1 cellular context compared by ENCODE assay signal in the genomic region with DNA sequence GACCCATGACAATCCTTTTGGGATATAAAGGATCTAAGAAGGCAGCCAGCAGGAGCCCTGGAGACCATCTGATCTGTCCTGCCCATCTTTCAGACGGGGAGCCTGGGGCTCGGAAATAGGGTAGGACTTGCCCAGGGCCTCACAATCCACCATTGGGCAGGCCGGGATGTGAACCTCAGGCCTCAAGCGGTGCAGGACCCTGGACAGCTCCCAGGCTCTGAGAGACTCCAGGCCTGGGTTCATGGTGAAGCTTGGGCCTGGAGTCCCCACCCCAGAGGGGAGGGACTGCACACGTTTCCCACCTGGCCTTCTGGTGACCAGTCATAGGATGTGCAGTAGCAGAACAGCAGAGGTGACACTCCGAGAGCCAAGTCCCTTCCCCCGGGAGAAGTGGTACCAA.
TF ChIP-seq lines count a peak whose summit lies in the region.

No MANE protein-coding gene starts in this region.

TF ChIP-seq in WTC11, 78 proteins besides CTCF, POLR2A, EP300 and RAD21 (continued from another document and continues in another):
- TF ChIP-seq, protein P1, sequence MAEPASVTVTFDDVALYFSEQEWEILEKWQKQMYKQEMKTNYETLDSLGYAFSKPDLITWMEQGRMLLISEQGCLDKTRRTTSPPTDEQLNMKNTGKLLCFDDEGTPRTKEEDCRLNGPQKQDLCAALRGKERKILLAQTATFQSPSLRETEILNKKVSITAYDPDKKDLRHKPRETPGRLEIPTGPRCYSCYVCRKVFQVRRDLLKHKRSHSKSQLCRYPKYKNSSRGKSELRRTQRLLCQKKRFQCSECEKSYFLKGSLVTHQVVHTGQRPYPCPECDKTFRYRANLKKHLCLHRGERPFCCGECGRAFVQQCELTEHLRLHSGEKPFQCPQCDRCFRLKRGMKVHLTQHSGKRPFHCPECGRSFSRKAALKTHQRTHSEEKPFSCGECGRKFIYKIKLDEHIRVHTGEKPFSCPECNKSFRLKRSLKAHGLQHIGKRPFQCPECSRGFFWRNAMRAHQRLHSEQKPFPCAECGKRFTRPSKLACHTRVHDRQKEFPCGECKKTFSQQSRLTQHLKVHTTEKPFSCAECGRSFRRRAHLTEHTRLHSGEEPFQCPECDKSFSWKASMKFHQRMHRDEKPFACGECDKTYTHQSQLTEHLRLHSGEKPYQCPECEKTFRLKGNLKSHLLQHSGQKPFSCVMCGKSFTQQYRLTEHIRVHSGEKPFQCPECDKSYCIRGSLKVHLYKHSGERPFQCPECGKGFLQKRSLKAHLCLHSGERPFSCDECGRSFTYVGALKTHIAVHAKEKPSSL (CRISPR knock-in tag; conservative IDR thresholded peaks at IDR 0.05), result no peak
- TF ChIP-seq ETV6 (CRISPR knock-in tag; IDR thresholded peaks at IDR 0.05) (peak; percentile 71; the same call in 1 of the 2 replicates), RORB (CRISPR knock-in tag; IDR thresholded peaks at IDR 0.05) (no peak), IRF2 (CRISPR knock-in tag; IDR thresholded peaks at IDR 0.05; ENCODE audit: borderline replicate concordance, low read depth) (no peak), SOX15 (CRISPR knock-in tag; IDR thresholded peaks at IDR 0.05) (no peak), ZNF423 (CRISPR knock-in tag; IDR thresholded peaks at IDR 0.05) (no peak), PRRX2 (CRISPR knock-in tag; IDR thresholded peaks at IDR 0.05) (no peak), ZNF671 (CRISPR knock-in tag; IDR thresholded peaks at IDR 0.05) (no peak), HMGA2 (CRISPR knock-in tag; IDR thresholded peaks at IDR 0.05) (no peak), SMAD3 (CRISPR knock-in tag; IDR thresholded peaks at IDR 0.05; ENCODE audit: borderline replicate concordance) (peak; percentile 81; the same call in 1 of the 2 replicates), FOXK1 (CRISPR knock-in tag; IDR thresholded peaks at IDR 0.05) (peak; percentile 38; the same call in 1 of the 2 replicates), TP53 (CRISPR knock-in tag; IDR thresholded peaks at IDR 0.05) (peak; percentile 83; the same call in 1 of the 2 replicates), JUN (CRISPR knock-in tag; IDR thresholded peaks at IDR 0.05) (peak; percentile 57; the same call in 1 of the 2 replicates), NFYB (CRISPR knock-in tag; conservative IDR thresholded peaks at IDR 0.05; ENCODE audit: low read depth) (no peak), ZBTB21 (CRISPR knock-in tag; IDR thresholded peaks at IDR 0.05; ENCODE audit: borderline replicate concordance) (0 out of 2 replicates have a peak, but pooled peaks have one; percentile 40), NR2C2 (CRISPR knock-in tag; IDR thresholded peaks at IDR 0.05) (0 out of 2 replicates have a peak, but pooled peaks have one; percentile 39), ELF4 (CRISPR knock-in tag; IDR thresholded peaks at IDR 0.05; ENCODE audit: low read depth) (no peak), MXD4 (CRISPR knock-in tag; IDR thresholded peaks at IDR 0.05; ENCODE audit: borderline replicate concordance) (no peak), ZNF416 (CRISPR knock-in tag; IDR thresholded peaks at IDR 0.05) (no peak), TCF7 (CRISPR knock-in tag; IDR thresholded peaks at IDR 0.05; ENCODE audit: low read depth) (no peak), ZNF138 (CRISPR knock-in tag; conservative IDR thresholded peaks at IDR 0.05) (0 out of 2 replicates have a peak, but pooled peaks have one; percentile 44), GTF2I (CRISPR knock-in tag; conservative IDR thresholded peaks at IDR 0.05) (no peak)
- TF ChIP-seq, protein P2, sequence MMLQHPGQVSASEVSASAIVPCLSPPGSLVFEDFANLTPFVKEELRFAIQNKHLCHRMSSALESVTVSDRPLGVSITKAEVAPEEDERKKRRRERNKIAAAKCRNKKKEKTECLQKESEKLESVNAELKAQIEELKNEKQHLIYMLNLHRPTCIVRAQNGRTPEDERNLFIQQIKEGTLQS (CRISPR knock-in tag; conservative IDR thresholded peaks at IDR 0.05), result no peak
- TF ChIP-seq, protein P3, sequence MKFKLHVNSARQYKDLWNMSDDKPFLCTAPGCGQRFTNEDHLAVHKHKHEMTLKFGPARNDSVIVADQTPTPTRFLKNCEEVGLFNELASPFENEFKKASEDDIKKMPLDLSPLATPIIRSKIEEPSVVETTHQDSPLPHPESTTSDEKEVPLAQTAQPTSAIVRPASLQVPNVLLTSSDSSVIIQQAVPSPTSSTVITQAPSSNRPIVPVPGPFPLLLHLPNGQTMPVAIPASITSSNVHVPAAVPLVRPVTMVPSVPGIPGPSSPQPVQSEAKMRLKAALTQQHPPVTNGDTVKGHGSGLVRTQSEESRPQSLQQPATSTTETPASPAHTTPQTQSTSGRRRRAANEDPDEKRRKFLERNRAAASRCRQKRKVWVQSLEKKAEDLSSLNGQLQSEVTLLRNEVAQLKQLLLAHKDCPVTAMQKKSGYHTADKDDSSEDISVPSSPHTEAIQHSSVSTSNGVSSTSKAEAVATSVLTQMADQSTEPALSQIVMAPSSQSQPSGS (CRISPR knock-in tag; IDR thresholded peaks at IDR 0.05; ENCODE audit: borderline replicate concordance, low read depth), result 0 out of 2 replicates have a peak, but pooled peaks have one; percentile 21
- TF ChIP-seq, protein P4, sequence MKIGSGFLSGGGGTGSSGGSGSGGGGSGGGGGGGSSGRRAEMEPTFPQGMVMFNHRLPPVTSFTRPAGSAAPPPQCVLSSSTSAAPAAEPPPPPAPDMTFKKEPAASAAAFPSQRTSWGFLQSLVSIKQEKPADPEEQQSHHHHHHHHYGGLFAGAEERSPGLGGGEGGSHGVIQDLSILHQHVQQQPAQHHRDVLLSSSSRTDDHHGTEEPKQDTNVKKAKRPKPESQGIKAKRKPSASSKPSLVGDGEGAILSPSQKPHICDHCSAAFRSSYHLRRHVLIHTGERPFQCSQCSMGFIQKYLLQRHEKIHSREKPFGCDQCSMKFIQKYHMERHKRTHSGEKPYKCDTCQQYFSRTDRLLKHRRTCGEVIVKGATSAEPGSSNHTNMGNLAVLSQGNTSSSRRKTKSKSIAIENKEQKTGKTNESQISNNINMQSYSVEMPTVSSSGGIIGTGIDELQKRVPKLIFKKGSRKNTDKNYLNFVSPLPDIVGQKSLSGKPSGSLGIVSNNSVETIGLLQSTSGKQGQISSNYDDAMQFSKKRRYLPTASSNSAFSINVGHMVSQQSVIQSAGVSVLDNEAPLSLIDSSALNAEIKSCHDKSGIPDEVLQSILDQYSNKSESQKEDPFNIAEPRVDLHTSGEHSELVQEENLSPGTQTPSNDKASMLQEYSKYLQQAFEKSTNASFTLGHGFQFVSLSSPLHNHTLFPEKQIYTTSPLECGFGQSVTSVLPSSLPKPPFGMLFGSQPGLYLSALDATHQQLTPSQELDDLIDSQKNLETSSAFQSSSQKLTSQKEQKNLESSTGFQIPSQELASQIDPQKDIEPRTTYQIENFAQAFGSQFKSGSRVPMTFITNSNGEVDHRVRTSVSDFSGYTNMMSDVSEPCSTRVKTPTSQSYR (CRISPR knock-in tag; IDR thresholded peaks at IDR 0.05), result no peak
- TF ChIP-seq, protein P5, sequence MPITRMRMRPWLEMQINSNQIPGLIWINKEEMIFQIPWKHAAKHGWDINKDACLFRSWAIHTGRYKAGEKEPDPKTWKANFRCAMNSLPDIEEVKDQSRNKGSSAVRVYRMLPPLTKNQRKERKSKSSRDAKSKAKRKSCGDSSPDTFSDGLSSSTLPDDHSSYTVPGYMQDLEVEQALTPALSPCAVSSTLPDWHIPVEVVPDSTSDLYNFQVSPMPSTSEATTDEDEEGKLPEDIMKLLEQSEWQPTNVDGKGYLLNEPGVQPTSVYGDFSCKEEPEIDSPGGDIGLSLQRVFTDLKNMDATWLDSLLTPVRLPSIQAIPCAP (CRISPR knock-in tag; IDR thresholded peaks at IDR 0.05), result peak; percentile 62; the same call in 1 of the 2 replicates
- TF ChIP-seq, protein P6, sequence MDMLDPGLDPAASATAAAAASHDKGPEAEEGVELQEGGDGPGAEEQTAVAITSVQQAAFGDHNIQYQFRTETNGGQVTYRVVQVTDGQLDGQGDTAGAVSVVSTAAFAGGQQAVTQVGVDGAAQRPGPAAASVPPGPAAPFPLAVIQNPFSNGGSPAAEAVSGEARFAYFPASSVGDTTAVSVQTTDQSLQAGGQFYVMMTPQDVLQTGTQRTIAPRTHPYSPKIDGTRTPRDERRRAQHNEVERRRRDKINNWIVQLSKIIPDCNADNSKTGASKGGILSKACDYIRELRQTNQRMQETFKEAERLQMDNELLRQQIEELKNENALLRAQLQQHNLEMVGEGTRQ (CRISPR knock-in tag; IDR thresholded peaks at IDR 0.05), result no peak
- TF ChIP-seq, protein P7, sequence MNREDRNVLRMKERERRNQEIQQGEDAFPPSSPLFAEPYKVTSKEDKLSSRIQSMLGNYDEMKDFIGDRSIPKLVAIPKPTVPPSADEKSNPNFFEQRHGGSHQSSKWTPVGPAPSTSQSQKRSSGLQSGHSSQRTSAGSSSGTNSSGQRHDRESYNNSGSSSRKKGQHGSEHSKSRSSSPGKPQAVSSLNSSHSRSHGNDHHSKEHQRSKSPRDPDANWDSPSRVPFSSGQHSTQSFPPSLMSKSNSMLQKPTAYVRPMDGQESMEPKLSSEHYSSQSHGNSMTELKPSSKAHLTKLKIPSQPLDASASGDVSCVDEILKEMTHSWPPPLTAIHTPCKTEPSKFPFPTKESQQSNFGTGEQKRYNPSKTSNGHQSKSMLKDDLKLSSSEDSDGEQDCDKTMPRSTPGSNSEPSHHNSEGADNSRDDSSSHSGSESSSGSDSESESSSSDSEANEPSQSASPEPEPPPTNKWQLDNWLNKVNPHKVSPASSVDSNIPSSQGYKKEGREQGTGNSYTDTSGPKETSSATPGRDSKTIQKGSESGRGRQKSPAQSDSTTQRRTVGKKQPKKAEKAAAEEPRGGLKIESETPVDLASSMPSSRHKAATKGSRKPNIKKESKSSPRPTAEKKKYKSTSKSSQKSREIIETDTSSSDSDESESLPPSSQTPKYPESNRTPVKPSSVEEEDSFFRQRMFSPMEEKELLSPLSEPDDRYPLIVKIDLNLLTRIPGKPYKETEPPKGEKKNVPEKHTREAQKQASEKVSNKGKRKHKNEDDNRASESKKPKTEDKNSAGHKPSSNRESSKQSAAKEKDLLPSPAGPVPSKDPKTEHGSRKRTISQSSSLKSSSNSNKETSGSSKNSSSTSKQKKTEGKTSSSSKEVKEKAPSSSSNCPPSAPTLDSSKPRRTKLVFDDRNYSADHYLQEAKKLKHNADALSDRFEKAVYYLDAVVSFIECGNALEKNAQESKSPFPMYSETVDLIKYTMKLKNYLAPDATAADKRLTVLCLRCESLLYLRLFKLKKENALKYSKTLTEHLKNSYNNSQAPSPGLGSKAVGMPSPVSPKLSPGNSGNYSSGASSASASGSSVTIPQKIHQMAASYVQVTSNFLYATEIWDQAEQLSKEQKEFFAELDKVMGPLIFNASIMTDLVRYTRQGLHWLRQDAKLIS (CRISPR knock-in tag; IDR thresholded peaks at IDR 0.05; ENCODE audit: borderline replicate concordance), result no peak
- TF ChIP-seq, protein P8, sequence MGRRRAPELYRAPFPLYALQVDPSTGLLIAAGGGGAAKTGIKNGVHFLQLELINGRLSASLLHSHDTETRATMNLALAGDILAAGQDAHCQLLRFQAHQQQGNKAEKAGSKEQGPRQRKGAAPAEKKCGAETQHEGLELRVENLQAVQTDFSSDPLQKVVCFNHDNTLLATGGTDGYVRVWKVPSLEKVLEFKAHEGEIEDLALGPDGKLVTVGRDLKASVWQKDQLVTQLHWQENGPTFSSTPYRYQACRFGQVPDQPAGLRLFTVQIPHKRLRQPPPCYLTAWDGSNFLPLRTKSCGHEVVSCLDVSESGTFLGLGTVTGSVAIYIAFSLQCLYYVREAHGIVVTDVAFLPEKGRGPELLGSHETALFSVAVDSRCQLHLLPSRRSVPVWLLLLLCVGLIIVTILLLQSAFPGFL (CRISPR knock-in tag; IDR thresholded peaks at IDR 0.05; ENCODE audit: borderline replicate concordance), result no peak
- TF ChIP-seq, protein P9, sequence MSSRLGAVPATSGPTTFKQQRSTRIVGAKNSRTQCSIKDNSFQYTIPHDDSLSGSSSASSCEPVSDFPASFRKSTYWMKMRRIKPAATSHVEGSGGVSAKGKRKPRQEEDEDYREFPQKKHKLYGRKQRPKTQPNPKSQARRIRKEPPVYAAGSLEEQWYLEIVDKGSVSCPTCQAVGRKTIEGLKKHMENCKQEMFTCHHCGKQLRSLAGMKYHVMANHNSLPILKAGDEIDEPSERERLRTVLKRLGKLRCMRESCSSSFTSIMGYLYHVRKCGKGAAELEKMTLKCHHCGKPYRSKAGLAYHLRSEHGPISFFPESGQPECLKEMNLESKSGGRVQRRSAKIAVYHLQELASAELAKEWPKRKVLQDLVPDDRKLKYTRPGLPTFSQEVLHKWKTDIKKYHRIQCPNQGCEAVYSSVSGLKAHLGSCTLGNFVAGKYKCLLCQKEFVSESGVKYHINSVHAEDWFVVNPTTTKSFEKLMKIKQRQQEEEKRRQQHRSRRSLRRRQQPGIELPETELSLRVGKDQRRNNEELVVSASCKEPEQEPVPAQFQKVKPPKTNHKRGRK (CRISPR knock-in tag; IDR thresholded peaks at IDR 0.05; ENCODE audit: borderline replicate concordance), result no peak
- TF ChIP-seq, protein P10, sequence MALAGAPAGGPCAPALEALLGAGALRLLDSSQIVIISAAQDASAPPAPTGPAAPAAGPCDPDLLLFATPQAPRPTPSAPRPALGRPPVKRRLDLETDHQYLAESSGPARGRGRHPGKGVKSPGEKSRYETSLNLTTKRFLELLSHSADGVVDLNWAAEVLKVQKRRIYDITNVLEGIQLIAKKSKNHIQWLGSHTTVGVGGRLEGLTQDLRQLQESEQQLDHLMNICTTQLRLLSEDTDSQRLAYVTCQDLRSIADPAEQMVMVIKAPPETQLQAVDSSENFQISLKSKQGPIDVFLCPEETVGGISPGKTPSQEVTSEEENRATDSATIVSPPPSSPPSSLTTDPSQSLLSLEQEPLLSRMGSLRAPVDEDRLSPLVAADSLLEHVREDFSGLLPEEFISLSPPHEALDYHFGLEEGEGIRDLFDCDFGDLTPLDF (CRISPR knock-in tag; IDR thresholded peaks at IDR 0.05), result no peak
- TF ChIP-seq, protein P11, sequence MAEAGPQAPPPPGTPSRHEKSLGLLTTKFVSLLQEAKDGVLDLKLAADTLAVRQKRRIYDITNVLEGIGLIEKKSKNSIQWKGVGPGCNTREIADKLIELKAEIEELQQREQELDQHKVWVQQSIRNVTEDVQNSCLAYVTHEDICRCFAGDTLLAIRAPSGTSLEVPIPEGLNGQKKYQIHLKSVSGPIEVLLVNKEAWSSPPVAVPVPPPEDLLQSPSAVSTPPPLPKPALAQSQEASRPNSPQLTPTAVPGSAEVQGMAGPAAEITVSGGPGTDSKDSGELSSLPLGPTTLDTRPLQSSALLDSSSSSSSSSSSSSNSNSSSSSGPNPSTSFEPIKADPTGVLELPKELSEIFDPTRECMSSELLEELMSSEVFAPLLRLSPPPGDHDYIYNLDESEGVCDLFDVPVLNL (CRISPR knock-in tag; IDR thresholded peaks at IDR 0.05; ENCODE audit: borderline replicate concordance, low read depth), result peak; percentile 51; the same call in 1 of the 2 replicates
